8 cellular contexts compared by ENCODE assay signal in genomic region chr5:1798589-1798988, GRCh38. TPM values are rescaled to one million over a fixed set of nuclear protein-coding genes. Genes with fewer than 3 reads are reported as not detected.
DNase-seq lines count a peak whose midpoint lies in the region; ATAC-seq and TF ChIP-seq lines count a peak whose summit lies in the region.
"Not testable (repeated sequence)": the region's sequence is repeated elsewhere in the genome, so short reads cannot be mapped to it uniquely, and the experiment has no call there.

No MANE protein-coding gene starts in this region.

- POLR2A ChIA-PET in Caco-2 (lab: Charles Lee): not testable (repeated sequence)

- H3K4me1 ChIP-seq in Caco-2: not testable (repeated sequence)
- H3K4me1 ChIP-seq in Loucy (ENCODE audit: insufficient read depth, low read length, poor library complexity, severe bottlenecking) (peaks cover 34% of the 10 kb centered on the region), lung (ENCODE audit: control insufficient read depth in 2 of 2, insufficient read depth in 2 of 2, low read length in 2 of 2) (peaks cover 3 to 15% of the 10 kb centered on the region in 2 donors), upper lobe of left lung (peaks cover 16 to 53% (median 24%) of the 10 kb centered on the region in 4 donors)

- not testable (repeated sequence) for H3F3A ChIP-seq in Loucy (ENCODE audit: low read depth)

- H3K27me3 Mint-ChIP-seq in Caco-2 (ENCODE audit: insufficient read depth, unreplicated experiment); activated CD4-positive, alpha-beta T cell treated with anti-CD3 and anti-CD28 coated beads, Interleukin-2, amount 10 ng/mL, durations not matched to agents 24 days and 14 days: not testable (repeated sequence)

- peaks cover 53% of the 10 kb centered on the region for H3K36me3 Mint-ChIP-seq in Caco-2 (ENCODE audit: insufficient read depth, unreplicated experiment)
- H3K36me3 Mint-ChIP-seq in activated CD4-positive, alpha-beta T cell treated with anti-CD3 and anti-CD28 coated beads, Interleukin-2, amount 10 ng/mL, durations not matched to agents 24 days and 14 days (ENCODE audit: low read depth): peaks cover 47% of the 10 kb centered on the region

- peak overlapping the region; percentile 82 for H3K9ac ChIP-seq in Loucy (ENCODE audit: low read depth, low read length, poor library complexity, severe bottlenecking)

- H3K79me2 ChIP-seq in Loucy (ENCODE audit: insufficient read depth, low read length): peaks cover 61% of the 10 kb centered on the region

- not testable (repeated sequence) for H3K4me1 Mint-ChIP-seq in Caco-2 (ENCODE audit: low read depth, unreplicated experiment)
- H3K4me1 Mint-ChIP-seq in activated CD4-positive, alpha-beta T cell treated with anti-CD3 and anti-CD28 coated beads, Interleukin-2, amount 10 ng/mL, durations not matched to agents 24 days and 14 days: peaks cover 52% of the 10 kb centered on the region

- intact Hi-C loops in Caco-2 (cut with micrococcal nuclease; ENCODE audit: unreplicated experiment); posterior vena cava (cut with DNase I): not testable (repeated sequence)
- intact Hi-C loops in activated CD4-positive, alpha-beta T cell treated with anti-CD3 and anti-CD28 coated beads, Interleukin-2, amount 10 ng/mL, durations not matched to agents 24 days and 14 days (cut with micrococcal nuclease): loop anchor here (2.0 to 10.0 kb wide), 3 partner anchors 274 to 484 kb away; partner anchors contain the start of genes CLPTM1L and LPCAT1

- H3K27ac Mint-ChIP-seq in Caco-2 (ENCODE audit: unreplicated experiment): peak overlapping the region; percentile 93
- peak overlapping the region; percentile 85 for H3K27ac Mint-ChIP-seq in activated CD4-positive, alpha-beta T cell treated with anti-CD3 and anti-CD28 coated beads, Interleukin-2, amount 10 ng/mL, durations not matched to agents 24 days and 14 days

- DNase-seq in Caco-2; activated CD4-positive, alpha-beta T cell treated with anti-CD3 and anti-CD28 coated beads, Interleukin-2, amount 10 ng/mL, durations not matched to agents 24 days and 14 days; brain microvascular endothelial cell; fibroblast of the aortic adventitia (ENCODE audit: low read depth); lung (ENCODE audit: low spot score): not testable (repeated sequence)
- peak; percentile 67 for DNase-seq in posterior vena cava (ENCODE audit: low spot score)
- DNase-seq in upper lobe of left lung: peak in 1 of 2 donors; percentile 18

- peaks cover 24% of the 10 kb centered on the region for H4K20me1 ChIP-seq in Loucy (ENCODE audit: insufficient read depth, low read length, poor library complexity, severe bottlenecking)

- H3K27me3 ChIP-seq in Caco-2 (replicated peaks; ENCODE audit: control insufficient read depth, insufficient read depth, low read length); Loucy (ENCODE audit: insufficient read depth, low read length, poor library complexity, severe bottlenecking); brain microvascular endothelial cell (replicated peaks); lung (ENCODE audit: control insufficient read depth, insufficient read depth); upper lobe of left lung: not testable (repeated sequence)

- not testable (repeated sequence) for H3K9me3 ChIP-seq in Caco-2; Loucy (ENCODE audit: insufficient read depth, low read depth, low read length); lung (ENCODE audit: control insufficient read depth in 2 of 2, insufficient read depth in 1 of 2, low read length in 1 of 2); upper lobe of left lung

- H2AFZ ChIP-seq in Loucy (ENCODE audit: low read length): not testable (repeated sequence)

- peak overlapping the region; percentile 96 for H3K4me3 Mint-ChIP-seq in Caco-2 (ENCODE audit: unreplicated experiment)
- H3K4me3 Mint-ChIP-seq in activated CD4-positive, alpha-beta T cell treated with anti-CD3 and anti-CD28 coated beads, Interleukin-2, amount 10 ng/mL, durations not matched to agents 24 days and 14 days: peak overlapping the region; percentile 90

- WGBS in lung, 2 donors: 90 to 94% methylated on average over 16 of the region's 16 CpGs
- 87 to 92% methylated on average over 16 of the region's 16 CpGs for WGBS in upper lobe of left lung, 2 donors

- H3K4me2 ChIP-seq in Loucy (ENCODE audit: low read depth, low read length, poor library complexity, severe bottlenecking): peak overlapping the region; percentile 74

- TF ChIP-seq POLR2A in upper lobe of left lung (IDR thresholded peaks at IDR 0.05): not testable (repeated sequence)

- ATAC-seq in lung (ENCODE audit: insufficient read depth, low FRiP score); upper lobe of left lung (ENCODE audit: low FRiP score in 2 of 2): not testable (repeated sequence)

- peak overlapping the region; percentile 99 for H3K4me3 ChIP-seq in Caco-2 (ENCODE audit: low read depth, low read length)
- peak overlapping the region; percentile 80 for H3K4me3 ChIP-seq in Loucy (ENCODE audit: low read length, poor library complexity, severe bottlenecking)
- H3K4me3 ChIP-seq in brain microvascular endothelial cell (ENCODE audit: low read depth, low read length): peak overlapping the region; percentile 93
- peak overlapping the region; percentile 82 for H3K4me3 ChIP-seq in fibroblast of the aortic adventitia (ENCODE audit: low read depth, low read length)
- peak overlapping the region; percentile 83 for H3K4me3 ChIP-seq in lung
- peak overlapping the region in 3 of 4 donors; percentile 85 to 98 (median 86) for H3K4me3 ChIP-seq in upper lobe of left lung

- H3K36me3 ChIP-seq in Caco-2 (ENCODE audit: control insufficient read depth, insufficient read depth, low read length); Loucy (ENCODE audit: insufficient read depth, low read length): not testable (repeated sequence)
- H3K36me3 ChIP-seq in brain microvascular endothelial cell (replicated peaks): peaks cover 30% of the 10 kb centered on the region
- H3K36me3 ChIP-seq in lung (ENCODE audit: control insufficient read depth in 2 of 2, insufficient read depth in 2 of 2, low read length in 2 of 2): peaks cover under 1 to 29% of the 10 kb centered on the region in 2 donors
- H3K36me3 ChIP-seq in upper lobe of left lung: peaks cover 4 to 34% (median 23%) of the 10 kb centered on the region in 4 donors

- TF ChIP-seq EP300 in upper lobe of left lung (IDR thresholded peaks at IDR 0.05): not testable (repeated sequence)

- H3K9me2 ChIP-seq in Loucy (replicated peaks; ENCODE audit: low read depth, low read length): not testable (repeated sequence)

- in situ Hi-C loops in brain microvascular endothelial cell (cut with HindIII; ENCODE audit: low pct_ligation_motif_present, low sequenced_read_pairs): not testable (repeated sequence)

- CTCF ChIA-PET in Caco-2 (lab: Charles Lee): not testable (repeated sequence)

- not testable (repeated sequence) for H3K9me3 Mint-ChIP-seq in Caco-2 (ENCODE audit: unreplicated experiment); activated CD4-positive, alpha-beta T cell treated with anti-CD3 and anti-CD28 coated beads, Interleukin-2, amount 10 ng/mL, durations not matched to agents 24 days and 14 days

- not testable (repeated sequence) for BruUV-seq in Caco-2 (replicated peaks; lab: Mats Ljungman, UMichigan)

- not testable (repeated sequence) for TF ChIP-seq CTCF in Caco-2 (IDR thresholded peaks at IDR 0.05; ENCODE audit: insufficient read depth in 1 of 2, low read depth in 1 of 2, low read length in 1 of 2, severe bottlenecking in 1 of 2, unreplicated experiment in 1 of 2); Loucy (conservative IDR thresholded peaks at IDR 0.05; ENCODE audit: low read length); brain microvascular endothelial cell (IDR thresholded peaks at IDR 0.05; ENCODE audit: low read depth, low read length, missing control alignments); fibroblast of the aortic adventitia (IDR thresholded peaks at IDR 0.05; ENCODE audit: insufficient read depth, low read length); lung (IDR thresholded peaks at IDR 0.05; ENCODE audit: control extremely low read depth, extremely low read depth); upper lobe of left lung (IDR thresholded peaks at IDR 0.05)

- H3K27ac ChIP-seq in brain microvascular endothelial cell: peak overlapping the region; percentile 98
- H3K27ac ChIP-seq in lung (ENCODE audit: low read depth in 1 of 2, low read length in 1 of 2): peak overlapping the region in 1 of 2 donors; percentile 76
- H3K27ac ChIP-seq in upper lobe of left lung: not testable (repeated sequence)

RNA-seq across cellular contexts. Expression of gene MRPL36, which starts 1.0 kb away (rescaled TPM):
- 65.9 and 68.4 TPM in 2 replicates for total RNA-seq in Caco-2 (2022)
- 107 and 108 TPM in 2 replicates for total RNA-seq in activated CD4-positive, alpha-beta T cell treated with anti-CD3 and anti-CD28 coated beads, Interleukin-2, amount 10 ng/mL, durations not matched to agents 24 days and 14 days
- total RNA-seq in fibroblast of the aortic adventitia (ENCODE audit: low replicate concordance): 3.8 and 47.9 TPM in 2 replicates
- 10 to 100 TPM; 14.5 to 30.5 TPM for total RNA-seq in lung
- polyA plus RNA-seq in lung: 10 to 100 TPM; 50.4 to 62.8 TPM
- total RNA-seq in posterior vena cava: 10 to 100 TPM; 29.4 to 32.4 TPM
- 10 to 100 TPM; 10.5 to 30.4 (median 21.5) TPM for total RNA-seq in upper lobe of left lung

RNA-seq across cellular contexts. Expression of gene NDUFS6, which starts 2.6 kb away (rescaled TPM):
- total RNA-seq in Caco-2 (2022) (59.7 and 65.0 TPM in 2 replicates), fibroblast of the aortic adventitia (ENCODE audit: low replicate concordance) (30.9 and 39.0 TPM in 2 replicates), lung (10 to 100 TPM; 18.0 to 38.4 TPM), posterior vena cava (10 to 100 TPM; 25.4 to 25.8 TPM), upper lobe of left lung (10 to 100 TPM; 22.9 to 64.6 (median 39.3) TPM)
- 37.8 and 40.3 TPM in 2 replicates for total RNA-seq in activated CD4-positive, alpha-beta T cell treated with anti-CD3 and anti-CD28 coated beads, Interleukin-2, amount 10 ng/mL, durations not matched to agents 24 days and 14 days
- 10 to 100 TPM; 40.9 to 67.9 TPM for polyA plus RNA-seq in lung
